1 cellular context compared by ENCODE assay signal in the genomic region with DNA sequence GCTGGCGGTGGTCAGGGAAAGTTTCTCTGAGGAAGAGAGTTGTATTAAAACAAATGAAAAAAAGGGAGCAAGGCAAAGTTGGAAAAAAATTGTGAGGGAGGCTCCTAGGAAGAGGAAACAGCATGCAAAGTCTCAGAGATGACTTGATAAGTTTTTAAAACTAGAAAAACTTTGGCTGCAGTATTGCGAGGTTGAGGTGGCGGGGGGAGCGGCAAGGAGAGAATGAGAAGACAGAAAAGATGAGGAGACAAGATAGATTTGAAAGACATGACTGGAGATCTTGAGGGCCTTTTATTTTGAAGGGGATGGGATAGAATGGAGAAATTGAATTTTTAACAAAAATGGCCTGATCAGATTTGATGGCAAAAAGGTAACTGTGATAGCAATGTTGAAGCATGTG.
TF ChIP-seq lines count a peak whose summit lies in the region.

No MANE protein-coding gene starts in this region.

TF ChIP-seq in WTC11, 78 proteins besides CTCF, POLR2A, EP300 and RAD21 (continued from another document):
- TF ChIP-seq, protein P1, sequence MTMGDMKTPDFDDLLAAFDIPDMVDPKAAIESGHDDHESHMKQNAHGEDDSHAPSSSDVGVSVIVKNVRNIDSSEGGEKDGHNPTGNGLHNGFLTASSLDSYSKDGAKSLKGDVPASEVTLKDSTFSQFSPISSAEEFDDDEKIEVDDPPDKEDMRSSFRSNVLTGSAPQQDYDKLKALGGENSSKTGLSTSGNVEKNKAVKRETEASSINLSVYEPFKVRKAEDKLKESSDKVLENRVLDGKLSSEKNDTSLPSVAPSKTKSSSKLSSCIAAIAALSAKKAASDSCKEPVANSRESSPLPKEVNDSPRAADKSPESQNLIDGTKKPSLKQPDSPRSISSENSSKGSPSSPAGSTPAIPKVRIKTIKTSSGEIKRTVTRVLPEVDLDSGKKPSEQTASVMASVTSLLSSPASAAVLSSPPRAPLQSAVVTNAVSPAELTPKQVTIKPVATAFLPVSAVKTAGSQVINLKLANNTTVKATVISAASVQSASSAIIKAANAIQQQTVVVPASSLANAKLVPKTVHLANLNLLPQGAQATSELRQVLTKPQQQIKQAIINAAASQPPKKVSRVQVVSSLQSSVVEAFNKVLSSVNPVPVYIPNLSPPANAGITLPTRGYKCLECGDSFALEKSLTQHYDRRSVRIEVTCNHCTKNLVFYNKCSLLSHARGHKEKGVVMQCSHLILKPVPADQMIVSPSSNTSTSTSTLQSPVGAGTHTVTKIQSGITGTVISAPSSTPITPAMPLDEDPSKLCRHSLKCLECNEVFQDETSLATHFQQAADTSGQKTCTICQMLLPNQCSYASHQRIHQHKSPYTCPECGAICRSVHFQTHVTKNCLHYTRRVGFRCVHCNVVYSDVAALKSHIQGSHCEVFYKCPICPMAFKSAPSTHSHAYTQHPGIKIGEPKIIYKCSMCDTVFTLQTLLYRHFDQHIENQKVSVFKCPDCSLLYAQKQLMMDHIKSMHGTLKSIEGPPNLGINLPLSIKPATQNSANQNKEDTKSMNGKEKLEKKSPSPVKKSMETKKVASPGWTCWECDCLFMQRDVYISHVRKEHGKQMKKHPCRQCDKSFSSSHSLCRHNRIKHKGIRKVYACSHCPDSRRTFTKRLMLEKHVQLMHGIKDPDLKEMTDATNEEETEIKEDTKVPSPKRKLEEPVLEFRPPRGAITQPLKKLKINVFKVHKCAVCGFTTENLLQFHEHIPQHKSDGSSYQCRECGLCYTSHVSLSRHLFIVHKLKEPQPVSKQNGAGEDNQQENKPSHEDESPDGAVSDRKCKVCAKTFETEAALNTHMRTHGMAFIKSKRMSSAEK (CRISPR knock-in tag; IDR thresholded peaks at IDR 0.05; ENCODE audit: borderline replicate concordance) = no peak
- TF ChIP-seq AR (CRISPR knock-in tag; IDR thresholded peaks at IDR 0.05) = no peak
TF ChIP-seq in WTC11: peak in this region for 0.
